In genomic region chr14:64255756-64256155, GRCh38 we compare ENCODE assay signal across 28 cellular contexts.
"Had no signal": no experiment of that assay in that cellular context is flagged by ENCODE, and none has a peak within 500 bp of the region (broad histone marks: within the 10 kb centered on the region; RNA-seq: fewer than 3 reads in every experiment).

No MANE protein-coding gene starts in this region.

- H3K27ac ChIP-seq: neutrophil, ovary, parathyroid adenoma, psoas muscle, right lobe of liver, sigmoid colon, suprapubic skin, testis, tibial artery, transverse colon, upper lobe of right lung, vagina had no signal

- DNase-seq: naive thymus-derived CD8-positive, alpha-beta T cell; nephron progenitor cell; nucleus accumbens; ovary; posterior cingulate gyrus; psoas muscle; right cardiac atrium; right lobe of liver; sigmoid colon; small intestine; stimulated activated CD4-positive, alpha-beta T cell treated with anti-CD3 and anti-CD28 coated beads, Interleukin-15, amount 100 ng/mL, for 24 hours; stimulated activated CD4-positive, alpha-beta T cell treated with anti-CD3 and anti-CD28 coated beads, Interleukin-2, amount 100 ng/mL, for 24 hours; stimulated activated CD4-positive, alpha-beta T cell treated with anti-CD3 and anti-CD28 coated beads, Interleukin-2, amount 100 ng/mL, for 48 hours; stimulated activated CD4-positive, alpha-beta T cell treated with anti-CD3 and anti-CD28 coated beads, Interleukin-4, amount 100 ng/mL, for 24 hours; stimulated activated naive CD4-positive, alpha-beta T cell; stimulated activated naive CD8-positive, alpha-beta T cell treated with anti-CD3 and anti-CD28 coated beads, Interleukin-15, amount 100 ng/mL, for 72 hours; stimulated activated naive CD8-positive, alpha-beta T cell treated with anti-CD3 and anti-CD28 coated beads, Interleukin-15, Interleukin-2, amounts not matched to agents 100 U/mL and 50 U/mL, for 24 hours; substantia nigra; testis; tibial artery; transverse colon; upper lobe of right lung had no signal

- H2AFZ ChIP-seq: parathyroid adenoma had no signal

- H3K9me3 ChIP-seq: neutrophil, ovary, psoas muscle, right lobe of liver, sigmoid colon, suprapubic skin, testis, tibial artery, transverse colon, upper lobe of right lung, vagina had no signal

- H3K4me3 ChIP-seq: ovary, psoas muscle, right lobe of liver, sigmoid colon, suprapubic skin, testis, tibial artery, transverse colon, upper lobe of right lung, vagina had no signal

- FAIRE-seq: small intestine had no signal

- H3K79me2 ChIP-seq: parathyroid adenoma had no signal

- ATAC-seq: naive thymus-derived CD8-positive, alpha-beta T cell; natural killer cell treated with Interleukin-12 subunit alpha and Interleukin-12 subunit beta and Interleukin-15 and Interleukin-18, amount 100 ng/mL, for 72 hours; psoas muscle; right cardiac atrium; right lobe of liver; stimulated activated effector memory CD8-positive, alpha-beta T cell treated with anti-CD3 and anti-CD28 coated beads, Interleukin-12 subunit alpha, Interleukin-12 subunit beta, amount 100 ng/mL, for 72 hours; stimulated activated naive CD8-positive, alpha-beta T cell treated with anti-CD3 and anti-CD28 coated beads, Interleukin-15, amount 100 ng/mL, for 72 hours; stimulated activated naive CD8-positive, alpha-beta T cell treated with anti-CD3 and anti-CD28 coated beads, Interleukin-15, Interleukin-2, amounts not matched to agents 100 U/mL and 50 U/mL, for 24 hours; upper lobe of right lung had no signal

- H3K4me1 ChIP-seq: parathyroid adenoma, psoas muscle, right lobe of liver, sigmoid colon, suprapubic skin, tibial artery, transverse colon, upper lobe of right lung, vagina had no signal

- H3K27me3 ChIP-seq: neutrophil, ovary, right lobe of liver, sigmoid colon, suprapubic skin, testis, tibial artery, transverse colon, upper lobe of right lung, vagina had no signal

- H3K9ac ChIP-seq: parathyroid adenoma had no signal

- H3K36me3 ChIP-seq: neutrophil, ovary, right lobe of liver, sigmoid colon, suprapubic skin, tibial artery, transverse colon, upper lobe of right lung, vagina had no signal
